In genomic region chr4:134848681-134849080, GRCh38 we compare ENCODE assay signal across 34 cellular contexts.
DNase-seq lines count a peak whose midpoint lies in the region; ATAC-seq, FAIRE-seq and TF ChIP-seq lines count a peak whose summit lies in the region.
"Had no signal": no experiment of that assay in that cellular context is flagged by ENCODE, and none has a peak within 500 bp of the region (broad histone marks: within the 10 kb centered on the region; RNA-seq: fewer than 3 reads in every experiment).

No MANE protein-coding gene starts in this region.

- H3K79me2 ChIP-seq in HepG2 (ENCODE audit: insufficient read depth, low read length), result no peaks in the 10 kb centered on the region
- H3K79me2 ChIP-seq in K562 (ENCODE audit: control insufficient read depth, insufficient read depth, low read length), result no peaks in the 10 kb centered on the region

- H3K23ac ChIP-seq in IMR-90 (ENCODE audit: low read depth, low read length), result no peak overlapping the region

- H2BK120ac ChIP-seq in IMR-90 (ENCODE audit: low read depth, low read length), result no peak overlapping the region

- H3K56ac ChIP-seq in IMR-90 (ENCODE audit: extremely low read depth, insufficient read depth, low read length), result no peak overlapping the region

- H3K4me3 ChIP-seq in HepG2 (replicated peaks in 1 of 3; ENCODE audit: insufficient read depth in 1 of 3, low read depth in 2 of 3, low read length in 3 of 3), result no peak overlapping the region
- no peak overlapping the region for H3K4me3 ChIP-seq in right lobe of liver
- H3K4me3 ChIP-seq in IMR-90 (ENCODE audit: insufficient read depth, low read depth, low read length), result no peak overlapping the region
- H3K4me3 ChIP-seq in K562, result no peak overlapping the region
- H3K4me3 ChIP-seq: A549; BLaER1; BLaER1 treated with 17β-estradiol and CSF1 and Interleukin-3, amounts not matched to agents 10 nM and 100 nM had no signal

- intact Hi-C loops in HepG2 (cut with micrococcal nuclease; ENCODE audit: unreplicated experiment), result no loop called here
- intact Hi-C loops in right lobe of liver (cut with DNase I), result no loop called here
- intact Hi-C loops in IMR-90 (cut with micrococcal nuclease), result no loop called here
- intact Hi-C loops in K562 (cut with micrococcal nuclease), result no loop called here
- intact Hi-C loops in left ventricle myocardium superior (cut with micrococcal nuclease), result no loop called here

- H2AK5ac ChIP-seq in IMR-90 (ENCODE audit: low read depth, low read length), result no peak overlapping the region

- H3K9me3 ChIP-seq in HepG2 (ENCODE audit: low read length) (no peaks in the 10 kb centered on the region), right lobe of liver (no peaks in the 10 kb centered on the region), IMR-90 (ENCODE audit: control insufficient read depth, insufficient read depth, low read length) (no peaks in the 10 kb centered on the region), K562 (replicated peaks; ENCODE audit: control insufficient read depth, insufficient read depth, low read depth, low read length) (no peaks in the 10 kb centered on the region)
- H3K9me3 ChIP-seq: A549, BE2C, BLaER1, Caco-2 had no signal

- FAIRE-seq in HepG2 (lab: Jason Lieb, UNC), result no peak
- FAIRE-seq in K562 (lab: Jason Lieb, UNC), result no peak
- FAIRE-seq in frontal cortex (lab: Jason Lieb, UNC), result peak; percentile 8
- FAIRE-seq: A549, D721Med had no signal

- no TSS peak for BruUV-seq in HepG2 (replicated peaks; lab: Mats Ljungman, UMichigan)
- BruUV-seq in IMR-90 (replicated peaks; lab: Mats Ljungman, UMichigan), result no TSS peak
- BruUV-seq in K562 (replicated peaks; lab: Mats Ljungman, UMichigan), result no TSS peak

- POLR2A ChIA-PET in HepG2 (lab: Yijun Ruan, JAX) (no interaction called here), IMR-90 (lab: Charles Lee; ENCODE audit: unreplicated experiment) (no interaction called here), K562 (lab: Yijun Ruan, JAX) (no interaction called here)

- TF ChIP-seq POLR2A in HepG2 (IDR thresholded peaks at IDR 0.05; ENCODE audit: insufficient read depth in 1 of 2, low read depth in 2 of 2, low read length in 2 of 2) (no peak), right lobe of liver (IDR thresholded peaks at IDR 0.05) (no peak), IMR-90 (IDR thresholded peaks at IDR 0.05; ENCODE audit: low read depth, low read length) (no peak), K562 (conservative IDR thresholded peaks at IDR 0.05) (no peak)

- no peak overlapping the region for H3K4ac ChIP-seq in IMR-90 (ENCODE audit: low read depth, low read length)

- no peak overlapping the region for H3K14ac ChIP-seq in IMR-90 (replicated peaks; ENCODE audit: low read depth, low read length)

- no peak overlapping the region for H3K18ac ChIP-seq in IMR-90 (ENCODE audit: low read depth, low read length)

- H2AFZ ChIP-seq in HepG2 (ENCODE audit: low read length) (no peak overlapping the region), IMR-90 (replicated peaks; ENCODE audit: low read length, poor library complexity) (no peak overlapping the region), K562 (ENCODE audit: low read depth, low read length) (no peak overlapping the region)

- no peak overlapping the region for H3K9ac ChIP-seq in HepG2 (ENCODE audit: insufficient read depth, low read depth, low read length)
- no peak overlapping the region for H3K9ac ChIP-seq in IMR-90 (ENCODE audit: low read depth, low read length)
- H3K9ac ChIP-seq in K562 (ENCODE audit: insufficient read depth in 1 of 2, low read depth in 2 of 2, low read length in 2 of 2), result no peak overlapping the region
- H3K9ac ChIP-seq: BLaER1; BLaER1 treated with 17β-estradiol and CSF1 and Interleukin-3, amounts not matched to agents 10 nM and 100 nM had no signal

- H2BK15ac ChIP-seq in IMR-90 (ENCODE audit: low read depth, low read length), result no peak overlapping the region

- H3K9me1 ChIP-seq in IMR-90 (ENCODE audit: insufficient read depth, low read length) (no peaks in the 10 kb centered on the region), K562 (ENCODE audit: control insufficient read depth, insufficient read depth, low read length) (no peaks in the 10 kb centered on the region)

- H2BK5ac ChIP-seq in IMR-90 (ENCODE audit: low read depth, low read length, poor library complexity, severe bottlenecking), result no peak overlapping the region

- 50% methylated on average over 2 of the region's 2 CpGs for WGBS in HepG2 (ENCODE audit: low lambda C conversion rate)
- WGBS in right lobe of liver (ENCODE audit: insufficient coverage, low coverage, low lambda C conversion rate, missing lambda C conversion rate), result 69% methylated on average over 2 of the region's 2 CpGs
- no CpG with 5 or more reads among the region's 2 CpGs for WGBS in IMR-90 (ENCODE audit: extremely low coverage in 2 of 2, insufficient read length in 1 of 2), 2 experiments
- WGBS in K562 (ENCODE audit: insufficient coverage, low coverage, missing lambda C conversion rate), result 9% methylated on average over 2 of the region's 2 CpGs

- H3K36me3 ChIP-seq in HepG2 (replicated peaks in 1 of 2; ENCODE audit: control insufficient read depth in 1 of 2, insufficient read depth in 2 of 2, low read length in 2 of 2) (no peaks in the 10 kb centered on the region), right lobe of liver (no peaks in the 10 kb centered on the region), IMR-90 (ENCODE audit: control insufficient read depth, insufficient read depth, low read length) (no peaks in the 10 kb centered on the region), K562 (ENCODE audit: control insufficient read depth, insufficient read depth, low read length) (no peaks in the 10 kb centered on the region)
- H3K36me3 ChIP-seq: BE2C; BLaER1; BLaER1 treated with 17β-estradiol and CSF1 and Interleukin-3, amounts not matched to agents 10 nM and 100 nM had no signal

- H3K4me1 ChIP-seq in HepG2 (ENCODE audit: insufficient read depth, low read length) (no peaks in the 10 kb centered on the region), right lobe of liver (no peaks in the 10 kb centered on the region), IMR-90 (ENCODE audit: control insufficient read depth, insufficient read depth, low read length) (no peaks in the 10 kb centered on the region), K562 (replicated peaks in 1 of 2; ENCODE audit: control insufficient read depth in 2 of 2, insufficient read depth in 2 of 2, low read length in 2 of 2) (no peaks in the 10 kb centered on the region)
- H3K4me1 ChIP-seq: A549; BE2C; BLaER1; BLaER1 treated with 17β-estradiol and CSF1 and Interleukin-3, amounts not matched to agents 10 nM and 100 nM; Caco-2 had no signal

- no peaks in the 10 kb centered on the region for H3K27me3 ChIP-seq in HepG2 (ENCODE audit: control insufficient read depth in 1 of 2, insufficient read depth in 2 of 2, low read length in 2 of 2)
- no peaks in the 10 kb centered on the region for H3K27me3 ChIP-seq in right lobe of liver
- H3K27me3 ChIP-seq in IMR-90 (ENCODE audit: control insufficient read depth, insufficient read depth, low read length), result no peaks in the 10 kb centered on the region
- H3K27me3 ChIP-seq in K562 (ENCODE audit: control insufficient read depth in 2 of 2, insufficient read depth in 2 of 2, low read length in 2 of 2), result no peaks in the 10 kb centered on the region
- H3K27me3 ChIP-seq: BE2C; BLaER1; BLaER1 treated with 17β-estradiol and CSF1 and Interleukin-3, amounts not matched to agents 10 nM and 100 nM had no signal

- ATAC-seq in HepG2 (no peak), right lobe of liver (no peak), IMR-90 (ENCODE audit: low read depth) (no peak), K562 (no peak), left ventricle myocardium superior (no peak)
- ATAC-seq: A549; CD8-positive, alpha-beta T cell had no signal

- DNase-seq in HepG2 (ENCODE audit: low spot score) (no peak), right lobe of liver (no peak), IMR-90 (no peak), K562 (ENCODE audit: extremely low read depth in 1 of 4, low spot score in 3 of 4) (no peak), frontal cortex (ENCODE audit: low spot score in 2 of 2) (no peak), left ventricle myocardium superior (no peak), HCEC 1CT (no peak), NCI-H69 (lab: John Stamatoyannopoulos, UW) (no peak)
- DNase-seq: 8988T; ACHN; AML-193; BE2C; C1 segment of cervical spinal cord; Caco-2; Calu3; CD4-positive, alpha-beta memory T cell; CD4-positive, alpha-beta T cell; CD4-positive, CD25-positive, alpha-beta regulatory T cell; CD8-positive, alpha-beta memory T cell; CD8-positive, alpha-beta T cell; COR-L47; DMS 273 treated with DMSO at 0.1 percent for 48 hours; DMS153; DMS53; DMS79; DMS79 treated with DMSO at 0.1 percent for 48 hours; DND-41; EL had no signal

- TF ChIP-seq RAD21 in HepG2 (CRISPR knock-in tag; IDR thresholded peaks at IDR 0.05), result no peak
- no peak for TF ChIP-seq RAD21 in IMR-90 (IDR thresholded peaks at IDR 0.05; ENCODE audit: low read length)
- TF ChIP-seq RAD21 in K562 (CRISPR knock-in tag; conservative IDR thresholded peaks at IDR 0.05 in 1 of 2, IDR thresholded peaks at IDR 0.05 in 1 of 2), result no peak

- H3K27ac ChIP-seq in HepG2 (ENCODE audit: extremely low read length, insufficient read depth, low read length) (no peak overlapping the region), right lobe of liver (no peak overlapping the region), IMR-90 (ENCODE audit: insufficient read depth, low read length) (no peak overlapping the region), K562 (ENCODE audit: extremely low read depth, low read depth, low read length) (no peak overlapping the region)
- H3K27ac ChIP-seq: 22Rv1; A549; BLaER1; BLaER1 treated with 17β-estradiol and CSF1 and Interleukin-3, amounts not matched to agents 10 nM and 100 nM; C4-2B had no signal

- H4K20me1 ChIP-seq in HepG2 (ENCODE audit: insufficient read depth, low read length) (no peaks in the 10 kb centered on the region), IMR-90 (ENCODE audit: insufficient read depth, low read length) (no peaks in the 10 kb centered on the region), K562 (replicated peaks; ENCODE audit: control insufficient read depth, insufficient read depth, low read length) (no peaks in the 10 kb centered on the region)
- H4K20me1 ChIP-seq: BLaER1; BLaER1 treated with 17β-estradiol and CSF1 and Interleukin-3, amounts not matched to agents 10 nM and 100 nM had no signal

- CTCF ChIA-PET in HepG2 (lab: Yijun Ruan, JAX; ENCODE audit: low intra/inter-chr PET ratio, low total read pairs) (no interaction called here), IMR-90 (lab: Yijun Ruan, JAX) (interaction anchor here (0.7 kb wide), 1 partner anchor 303 kb away, joined by 3 read pairs; no protein-coding TSS in a partner anchor), K562 (lab: Yijun Ruan, JAX; ENCODE audit: low intra/inter-chr PET ratio) (no interaction called here)

- no peak overlapping the region for H4K8ac ChIP-seq in IMR-90 (ENCODE audit: low read depth in 2 of 2, low read length in 2 of 2)

- H3K79me1 ChIP-seq in IMR-90 (ENCODE audit: low read depth in 1 of 2, low read length in 2 of 2), result no peaks in the 10 kb centered on the region

- H2BK20ac ChIP-seq in IMR-90 (ENCODE audit: low read depth, low read length), result no peak overlapping the region

- H3K4me2 ChIP-seq in HepG2 (ENCODE audit: low read depth, low read length) (no peak overlapping the region), IMR-90 (ENCODE audit: low read depth, low read length) (no peak overlapping the region), K562 (ENCODE audit: insufficient read depth, low read length) (no peak overlapping the region)
- H3K4me2 ChIP-seq: A549; BLaER1; BLaER1 treated with 17β-estradiol and CSF1 and Interleukin-3, amounts not matched to agents 10 nM and 100 nM had no signal

- in situ Hi-C loops in HepG2 (cut with HindIII; ENCODE audit: extremely low pct_ligation_motif_present, low pct_unique_long_range_greater_than_20kb), result no loop called here
- in situ Hi-C loops in IMR-90 (cut with MboI; ENCODE audit: low sequenced_read_pairs), result no loop called here
- in situ Hi-C loops in K562 (cut with MboI), result no loop called here

- TF ChIP-seq EP300 in HepG2 (IDR thresholded peaks at IDR 0.05; ENCODE audit: low read depth in 2 of 2, low read length in 2 of 2) (no peak), HepG2 (CRISPR knock-in tag; IDR thresholded peaks at IDR 0.05; ENCODE audit: borderline replicate concordance) (no peak), K562 (IDR thresholded peaks at IDR 0.05; ENCODE audit: low read length) (no peak)

- no peak for TF ChIP-seq CTCF in HepG2 (CRISPR knock-in tag; IDR thresholded peaks at IDR 0.05)
- no peak for TF ChIP-seq CTCF in right lobe of liver (IDR thresholded peaks at IDR 0.05)
- TF ChIP-seq CTCF in IMR-90 (conservative IDR thresholded peaks at IDR 0.05; ENCODE audit: low read depth, low read length), result no peak
- no peak for TF ChIP-seq CTCF in K562 (IDR thresholded peaks at IDR 0.05 in 2 of 3, conservative IDR thresholded peaks at IDR 0.05 in 1 of 3; ENCODE audit: insufficient read depth in 2 of 3, low read depth in 1 of 3, low read length in 3 of 3)

- dilution Hi-C loops in IMR-90 (cut with HindIII; ENCODE audit: low sequenced_read_pairs, unreplicated experiment), result no loop called here

- H4K91ac ChIP-seq in IMR-90 (ENCODE audit: insufficient read depth, low read depth, low read length), result no peak overlapping the region

- no peak overlapping the region for H4K5ac ChIP-seq in IMR-90 (ENCODE audit: low read depth, low read length)

- H2AK9ac ChIP-seq in IMR-90 (replicated peaks; ENCODE audit: low read depth, low read length, poor library complexity), result no peak overlapping the region

Comparison
In these comparisons a context has a peak if more than half of its experiments do, and no peak if none do; other contexts are left out.
1. Of the 241 proteins assayed by ChIP-seq in both HepG2 and K562: peak only in HepG2: MAFF; only in K562: none; in both: none; in neither: 239; mixed calls (peak in some experiments, not most) for 1.